Comparison of ENCODE assay signal across 11 cellular contexts in the genomic region with DNA sequence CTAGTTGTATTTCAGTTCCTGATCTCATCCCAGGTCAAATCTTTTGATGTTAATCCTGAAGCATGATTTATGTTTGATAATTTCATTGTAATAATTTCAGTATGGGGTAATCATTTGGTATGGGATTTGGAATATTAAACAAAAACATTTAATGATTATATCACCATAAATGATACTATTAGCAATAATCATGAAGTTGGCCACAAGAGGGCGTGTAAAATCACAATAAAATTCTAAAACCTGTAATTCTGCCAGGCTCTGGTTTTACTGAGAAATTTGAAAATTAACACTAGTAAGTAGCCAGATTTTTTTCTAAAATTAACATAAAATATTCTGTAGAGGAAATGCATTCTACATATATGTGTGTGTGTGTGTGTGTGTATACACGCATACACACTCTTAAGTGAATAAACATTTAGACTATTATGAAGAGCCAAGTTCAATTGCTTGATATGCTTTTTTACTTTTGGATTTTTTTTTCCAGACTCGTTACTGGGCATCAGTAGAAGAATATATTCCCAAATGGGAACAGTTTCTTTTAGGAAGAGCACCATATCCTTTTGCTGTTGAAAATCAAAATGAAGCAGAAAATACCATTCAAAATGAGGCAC. TPM values are rescaled to one million over a fixed set of nuclear protein-coding genes. Genes with fewer than 3 reads are reported as not detected.
A peak's percentile ranks its signal among the peaks of the same experiment; 100 is the strongest.
DNase-seq lines count a peak whose midpoint lies in the region; FAIRE-seq and TF ChIP-seq lines count a peak whose summit lies in the region.
"Had no signal": no experiment of that assay in that cellular context is flagged by ENCODE, and none has a peak within 500 bp of the region (broad histone marks: within the 10 kb centered on the region; RNA-seq: fewer than 3 reads in every experiment).

No MANE protein-coding gene starts in this region.

- WGBS in spleen, 5 donors, result 45 to 60% (median 48%) methylated on average over 3 of the region's 3 CpGs

- intact Hi-C loops in spleen (cut with DNase I; ENCODE audit: low total_unique reads), result loop anchor here (10.0 kb wide), 1 partner anchor 222 kb away; no protein-coding TSS in a partner anchor

- no peak overlapping the region for H3K4me3 ChIP-seq in fibroblast of mammary gland (ENCODE audit: control insufficient read depth, low read depth, low read length)
- H3K4me3 ChIP-seq in spleen, result no peak overlapping the region

- no peaks in the 10 kb centered on the region for H3K4me1 ChIP-seq in spleen

- TF ChIP-seq POLR2A in spleen (IDR thresholded peaks at IDR 0.05), result no peak

- H3K9me3 ChIP-seq in spleen, result no peaks in the 10 kb centered on the region

- H3K36me3 ChIP-seq in spleen, result no peaks in the 10 kb centered on the region

- no peak for FAIRE-seq in HTR-8/SVneo (lab: Jason Lieb, UNC)

- DNase-seq in NCI-H446 (lab: John Stamatoyannopoulos, UW) (peak; percentile 29 to 50), NCI-H446 treated with DMSO at 0.1 percent for 48 hours (lab: John Stamatoyannopoulos, UW) (no peak), NCI-H82 treated with DMSO at 0.1 percent for 48 hours (lab: John Stamatoyannopoulos, UW; ENCODE audit: unreplicated experiment) (peak; percentile 26), fibroblast of mammary gland (ENCODE audit: low read depth) (peak; percentile 42), spleen (no peak), CD1c-positive myeloid dendritic cell (ENCODE audit: extremely low spot score) (no peak), HTR-8/SVneo (ENCODE audit: insufficient read length, low spot score) (no peak), DMS153 (lab: John Stamatoyannopoulos, UW) (no peak)

- no peaks in the 10 kb centered on the region for H3K27me3 ChIP-seq in spleen (replicated peaks in 1 of 7)

- TF ChIP-seq CTCF in fibroblast of mammary gland (conservative IDR thresholded peaks at IDR 0.05; ENCODE audit: control insufficient read depth, insufficient read depth, low read depth, low read length) (peak; percentile 49), spleen (IDR thresholded peaks at IDR 0.05 in 8 of 11, conservative IDR thresholded peaks at IDR 0.05 in 3 of 11) (peak in 7 of 11 experiments; percentile 12 to 52 (median 26))

- H3K27ac ChIP-seq in spleen, result no peak overlapping the region

RNA-seq across cellular contexts. Expression of a gene that starts 40.5 kb away (rescaled TPM):
- total RNA-seq in spleen, result not detected
- polyA plus RNA-seq in spleen, result not detected
- total RNA-seq: CD8-positive, alpha-beta memory T cell; dermis microvascular lymphatic vessel endothelial cell had no signal
- polyA plus RNA-seq: CD8-positive, alpha-beta memory T cell; IgD-negative memory B cell had no signal

Comparison
In these comparisons a context has a peak if more than half of its experiments do, and no peak if none do; other contexts are left out.
1. DNase-seq: peak in NCI-H446 (2 of 2), NCI-H82 treated with DMSO at 0.1 percent for 48 hours (single experiment) and fibroblast of mammary gland (single experiment); none in NCI-H446 treated with DMSO at 0.1 percent for 48 hours (single experiment), spleen (single experiment), CD1c-positive myeloid dendritic cell (single experiment), HTR-8/SVneo (single experiment) and DMS153 (single experiment).